In genomic region chr12:27185234-27186045, GRCh38 we compare ENCODE assay signal across 8 cellular contexts. TPM values are rescaled to one million over a fixed set of nuclear protein-coding genes. Genes with fewer than 3 reads are reported as not detected.
DNase-seq lines count a peak whose midpoint lies in the region; ATAC-seq and TF ChIP-seq lines count a peak whose summit lies in the region.

No MANE protein-coding gene starts in this region.

- H3K27me3 ChIP-seq in skeletal muscle satellite cell (ENCODE audit: control insufficient read depth, insufficient read depth, low read length) (no peaks in the 10 kb centered on the region), suprapubic skin (no peaks in the 10 kb centered on the region)

- no peak for TF ChIP-seq EP300 in suprapubic skin (IDR thresholded peaks at IDR 0.05)

- H3K4me2 ChIP-seq in skeletal muscle satellite cell (ENCODE audit: low read length): peak overlapping the region; percentile 44

- 54% methylated on average over 4 of the region's 4 CpGs for whole genome bisulfite sequencing in suprapubic skin

- H3K9me3 ChIP-seq in skeletal muscle satellite cell (replicated peaks; ENCODE audit: low read length) (no peaks in the 10 kb centered on the region), suprapubic skin (no peaks in the 10 kb centered on the region)

- ATAC-seq in GM19452 (IDR thresholded peaks at IDR 0.05; ENCODE audit: unreplicated experiment): peak; percentile 95
- peak; percentile 79 for ATAC-seq in HG03469 (IDR thresholded peaks at IDR 0.05; ENCODE audit: unreplicated experiment)

- H3K4me1 ChIP-seq in skeletal muscle satellite cell (ENCODE audit: control insufficient read depth, insufficient read depth, low read length): peaks cover 39% of the 10 kb centered on the region
- peaks cover 9% of the 10 kb centered on the region for H3K4me1 ChIP-seq in suprapubic skin

- H3K9ac ChIP-seq in skeletal muscle satellite cell (ENCODE audit: low read depth, low read length): peak overlapping the region; percentile 32

- CTCF ChIA-PET in HEK293T (lab: Yijun Ruan, JAX): interaction anchor here (0.5 kb wide), 1 partner anchor 62 kb away, joined by 3 read pairs; no protein-coding TSS in a partner anchor

- TF ChIP-seq CTCF in astrocyte of the cerebellum (IDR thresholded peaks at IDR 0.05; ENCODE audit: low read depth, low read length, missing control alignments) (no peak), suprapubic skin (IDR thresholded peaks at IDR 0.05) (no peak)

- no peak for TF ChIP-seq POLR2A in suprapubic skin (IDR thresholded peaks at IDR 0.05)

- POLR2A ChIA-PET in HEK293T (lab: Yijun Ruan, JAX): no interaction called here

- H3K36me3 ChIP-seq in skeletal muscle satellite cell (ENCODE audit: insufficient read depth, low read length): no peaks in the 10 kb centered on the region
- no peaks in the 10 kb centered on the region for H3K36me3 ChIP-seq in suprapubic skin

- in situ Hi-C loops in astrocyte of the cerebellum (cut with HindIII; ENCODE audit: low sequenced_read_pairs): no loop called here

- peak; percentile 35 for DNase-seq in AG08395 (ENCODE audit: low spot score)
- peak; percentile 77 for DNase-seq in astrocyte of the cerebellum (ENCODE audit: low read depth)
- DNase-seq in DMS 273 treated with DMSO at 0.1 percent for 48 hours (lab: John Stamatoyannopoulos, UW): no peak
- no peak for DNase-seq in suprapubic skin (ENCODE audit: low spot score in 2 of 2)
- DNase-seq in HEK293T (ENCODE audit: extremely low spot score): no peak

- H3K27ac ChIP-seq in suprapubic skin: no peak overlapping the region

- H3K4me3 ChIP-seq in astrocyte of the cerebellum (ENCODE audit: low read depth, low read length): no peak overlapping the region
- H3K4me3 ChIP-seq in skeletal muscle satellite cell (ENCODE audit: low read length): no peak overlapping the region
- no peak overlapping the region for H3K4me3 ChIP-seq in suprapubic skin

TF ChIP-seq in HEK293T, 16 proteins besides CTCF, POLR2A, EP300 and RAD21:
- TF ChIP-seq ARNT (IDR thresholded peaks at IDR 0.05): no peak
- no peak for TF ChIP-seq ZNF384 (IDR thresholded peaks at IDR 0.05)
- TF ChIP-seq FOXM1 (IDR thresholded peaks at IDR 0.05; ENCODE audit: borderline replicate concordance): no peak
- no peak for TF ChIP-seq LEF1 (IDR thresholded peaks at IDR 0.05; ENCODE audit: borderline replicate concordance)
- no peak for TF ChIP-seq PKNOX1 (IDR thresholded peaks at IDR 0.05)
- TF ChIP-seq BHLHE40 (IDR thresholded peaks at IDR 0.05; ENCODE audit: borderline replicate concordance): no peak
- no peak for TF ChIP-seq HDGF (IDR thresholded peaks at IDR 0.05; ENCODE audit: borderline replicate concordance)
- no peak for TF ChIP-seq ELF4 (IDR thresholded peaks at IDR 0.05)
- TF ChIP-seq TARDBP (IDR thresholded peaks at IDR 0.05): no peak
- TF ChIP-seq FOXK2 (IDR thresholded peaks at IDR 0.05): no peak
- TF ChIP-seq NFRKB (IDR thresholded peaks at IDR 0.05): no peak
- TF ChIP-seq FOXA1 (IDR thresholded peaks at IDR 0.05): no peak
- no peak for TF ChIP-seq L3MBTL2 (conservative IDR thresholded peaks at IDR 0.05)
- no peak for TF ChIP-seq SUZ12 (IDR thresholded peaks at IDR 0.05)
- TF ChIP-seq SP1 (IDR thresholded peaks at IDR 0.05): no peak
- TF ChIP-seq CTBP1 (IDR thresholded peaks at IDR 0.05; ENCODE audit: borderline replicate concordance): no peak

RNA-seq across cellular contexts. Expression of gene STK38L, which starts 58.6 kb away (rescaled TPM):
- 11.4 and 14.9 TPM in 2 replicates for total RNA-seq in skeletal muscle satellite cell (2012; rRNA removed)
- total RNA-seq in suprapubic skin: 10 to 100 TPM; 16.5 to 28.7 (median 19.6) TPM

Comparison
In these comparisons a context has a peak if more than half of its experiments do, and no peak if none do; other contexts are left out.
1. DNase-seq: peak in AG08395 (single experiment) and astrocyte of the cerebellum (single experiment); none in DMS 273 treated with DMSO at 0.1 percent for 48 hours (single experiment), suprapubic skin (0 of 2) and HEK293T (single experiment).